ENCODE assay signal across 19 cellular contexts in genomic region chr19:2129892-2130770, GRCh38. TPM values are rescaled to one million over a fixed set of nuclear protein-coding genes. Genes with fewer than 3 reads are reported as not detected.
DNase-seq lines count a peak whose midpoint lies in the region; ATAC-seq and TF ChIP-seq lines count a peak whose summit lies in the region.
"Had no signal": no experiment of that assay in that cellular context is flagged by ENCODE, and none has a peak within 500 bp of the region (broad histone marks: within the 10 kb centered on the region; RNA-seq: fewer than 3 reads in every experiment).

No MANE protein-coding gene starts in this region.

- H3K36me3 ChIP-seq in left ventricle myocardium inferior: peaks cover 67% of the 10 kb centered on the region
- peaks cover 23% of the 10 kb centered on the region; the same call in 1 of the 2 replicates for H3K36me3 ChIP-seq in SK-N-MC (ENCODE audit: insufficient read depth, low read length)
- peaks cover 43% of the 10 kb centered on the region for H3K36me3 ChIP-seq in right atrium auricular region
- peaks cover 75% of the 10 kb centered on the region for H3K36me3 ChIP-seq in upper lobe of right lung

- H3K4me1 ChIP-seq in left ventricle myocardium inferior (peaks cover 53% of the 10 kb centered on the region), right atrium auricular region (peaks cover 0 to 43% of the 10 kb centered on the region in 2 donors), upper lobe of right lung (no peaks in the 10 kb centered on the region)
- H3K4me1 ChIP-seq: BLaER1 had no signal

- intact Hi-C loops in left ventricle myocardium inferior (cut with micrococcal nuclease): no loop called here
- intact Hi-C loops in left ventricle myocardium superior (cut with micrococcal nuclease): no loop called here
- intact Hi-C loops in upper lobe of right lung (cut with DNase I): no loop called here

- no peak for DNase-seq in left ventricle myocardium inferior
- no peak for DNase-seq in left ventricle myocardium superior
- no peak for DNase-seq in SK-N-MC (ENCODE audit: low read depth, low spot score)
- DNase-seq in right atrium auricular region (ENCODE audit: low spot score): no peak
- DNase-seq in upper lobe of right lung: no peak
- no peak for DNase-seq in UCSD-AML1 (lab: John Stamatoyannopoulos, UW; ENCODE audit: unreplicated experiment)
- no peak for DNase-seq in T-helper 1 cell
- DNase-seq in activated CD8-positive, alpha-beta memory T cell treated with anti-CD3 and anti-CD28 coated beads, Interleukin-2, amount 50 U/mL, for 4 hours: no peak
- DNase-seq: Calu3; CD8-positive, alpha-beta T cell; GF-D8; GOT3; HFFc6; NCI-H1417 treated with DMSO at 0.1 percent for 48 hours; NCI-H1930; NCI-H345; NCI-H524 treated with DMSO at 0.1 percent for 48 hours; PC-3 had no signal

- H3K9ac ChIP-seq in SK-N-MC (ENCODE audit: insufficient read length): no peak overlapping the region
- H3K9ac ChIP-seq: BLaER1 had no signal

- H3K27me3 ChIP-seq in left ventricle myocardium inferior (ENCODE audit: low read depth) (no peaks in the 10 kb centered on the region), right atrium auricular region (no peaks in the 10 kb centered on the region), upper lobe of right lung (no peaks in the 10 kb centered on the region)
- H3K27me3 ChIP-seq: BLaER1 had no signal

- H3K27ac ChIP-seq in left ventricle myocardium inferior (replicated peaks) (peak overlapping the region; percentile 90), SK-N-MC (peak overlapping the region; percentile 73), right atrium auricular region (peak overlapping the region; percentile 77 to 92), upper lobe of right lung (no peak overlapping the region)
- H3K27ac ChIP-seq: BLaER1 had no signal

- ATAC-seq in left ventricle myocardium superior: no peak
- peak; percentile 12 for ATAC-seq in upper lobe of right lung
- ATAC-seq: CD8-positive, alpha-beta T cell; PC-3 had no signal

- H3K4me3 ChIP-seq in left ventricle myocardium inferior (no peak overlapping the region), SK-N-MC (no peak overlapping the region), right atrium auricular region (no peak overlapping the region), upper lobe of right lung (no peak overlapping the region)
- H3K4me3 ChIP-seq: BLaER1 had no signal

- no peaks in the 10 kb centered on the region for H3K9me3 ChIP-seq in left ventricle myocardium inferior (replicated peaks)
- H3K9me3 ChIP-seq in SK-N-MC (ENCODE audit: low read depth, low read length): no peaks in the 10 kb centered on the region
- H3K9me3 ChIP-seq in right atrium auricular region: no peaks in the 10 kb centered on the region
- no peaks in the 10 kb centered on the region for H3K9me3 ChIP-seq in upper lobe of right lung
- H3K9me3 ChIP-seq: BLaER1 had no signal

- TF ChIP-seq CTCF in left ventricle myocardium inferior (IDR thresholded peaks at IDR 0.05; ENCODE audit: borderline replicate concordance) (no peak), right atrium auricular region (IDR thresholded peaks at IDR 0.05) (no peak), upper lobe of right lung (IDR thresholded peaks at IDR 0.05) (no peak)

RNA-seq across cellular contexts. Expression of gene AP3D1, which starts 21.2 kb away (rescaled TPM):
- total RNA-seq in left ventricle myocardium inferior (75.4 TPM), left ventricle myocardium superior (78.2 TPM), right atrium auricular region (10 to 100 TPM; 82.7 to 95.8 TPM), upper lobe of right lung (109 TPM)

RNA-seq across cellular contexts. Expression of gene IZUMO4, which starts 33.4 kb away (rescaled TPM):
- total RNA-seq in left ventricle myocardium inferior (2.8 TPM), left ventricle myocardium superior (1.9 TPM), right atrium auricular region (1 to 10 TPM in 1 of 2 donors, under 1 TPM in 1; 0.67 to 1.4 TPM), upper lobe of right lung (6.8 TPM)

RNA-seq across cellular contexts. Expression of gene DOT1L, which starts 33.6 kb away (rescaled TPM):
- total RNA-seq in left ventricle myocardium inferior (8.4 TPM), left ventricle myocardium superior (11.9 TPM), right atrium auricular region (10 to 100 TPM in 1 of 2 donors, 1 to 10 TPM in 1; 6.7 to 10.3 TPM), upper lobe of right lung (42.0 TPM)

RNA-seq across cellular contexts. Expression of gene MOB3A, which starts 34.0 kb away (rescaled TPM):
- total RNA-seq in left ventricle myocardium inferior (16.1 TPM), left ventricle myocardium superior (17.5 TPM), right atrium auricular region (10 to 100 TPM; 19.7 to 29.4 TPM), upper lobe of right lung (58.8 TPM)
